ENCODE assay signal across 19 cellular contexts in genomic region chr16:58465817-58466216, GRCh38. TPM values are rescaled to one million over a fixed set of nuclear protein-coding genes. Genes with fewer than 3 reads are reported as not detected.
DNase-seq lines count a peak whose midpoint lies in the region; ATAC-seq and TF ChIP-seq lines count a peak whose summit lies in the region.
"Had no signal": no experiment of that assay in that cellular context is flagged by ENCODE, and none has a peak within 500 bp of the region (broad histone marks: within the 10 kb centered on the region; RNA-seq: fewer than 3 reads in every experiment).

No MANE protein-coding gene starts in this region.

- H3K4me1 Mint-ChIP-seq in endodermal cell (peaks cover 29% of the 10 kb centered on the region), neural progenitor cell (peaks cover 12% of the 10 kb centered on the region)

- 91 to 94% methylated on average over 11 to 13 of the region's 13 CpGs for WGBS in endodermal cell (ENCODE audit: insufficient coverage in 1 of 2, insufficient read length in 1 of 2), 2 experiments

- TF ChIP-seq POLR2A in vagina (IDR thresholded peaks at IDR 0.05): no peak

- no peak overlapping the region for H3K27ac Mint-ChIP-seq in endodermal cell
- no peak overlapping the region for H3K27ac Mint-ChIP-seq in neural progenitor cell
- H3K27ac Mint-ChIP-seq: IgD-negative memory B cell had no signal

- no peaks in the 10 kb centered on the region for H4K20me1 ChIP-seq in neural progenitor cell (ENCODE audit: low read depth)

- H3K4me3 ChIP-seq in endodermal cell (ENCODE audit: low read length) (peak overlapping the region; percentile 89), neural progenitor cell (no peak overlapping the region), vagina (peak overlapping the region in 1 of 2 donors; percentile 48)

- ATAC-seq in left cardiac atrium (no peak), GM18498 (IDR thresholded peaks at IDR 0.05; ENCODE audit: unreplicated experiment) (no peak)

- peak overlapping the region; percentile 70 for H3K9ac ChIP-seq in endodermal cell (ENCODE audit: extremely low read depth, low read length, poor library complexity, severe bottlenecking)
- H3K9ac ChIP-seq in neural progenitor cell: no peak overlapping the region

- intact Hi-C loops in cardiac septum (cut with DNase I): loop anchor here (2.0 to 5.0 kb wide), 2 partner anchors 47 to 74 kb away; partner anchors contain the start of gene GINS3
- intact Hi-C loops in left cardiac atrium (cut with DNase I): loop anchor here in 1 of 2 donors (10.0 kb wide), 1 partner anchor 51 kb away; no protein-coding TSS in a partner anchor
- intact Hi-C loops in vagina (cut with DNase I): loop anchor here (1.0 kb wide), 1 partner anchor 34 kb away; the partner anchor contains the start of gene NDRG4

- DNase-seq in cardiac septum (ENCODE audit: low spot score) (peak; percentile 72), left cardiac atrium (no peak), endodermal cell (no peak), neural progenitor cell (ENCODE audit: low spot score) (no peak), vagina (ENCODE audit: extremely low spot score in 2 of 2) (no peak), T-helper 1 cell (no peak)
- DNase-seq in stimulated activated CD4-positive, alpha-beta T cell treated with anti-CD3 and anti-CD28 coated beads, Interleukin-4, amount 100 ng/mL, for 4 hours: no peak
- DNase-seq: AML-193, DMS79, Karpas-422, NCI-H1048, NCI-H1436 treated with DMSO at 0.1 percent for 48 hours, NCI-H2029, NCI-H526 had no signal

- H3K27me3 ChIP-seq in endodermal cell (ENCODE audit: control insufficient read depth, insufficient read depth, low read length, poor library complexity, severe bottlenecking) (peaks cover 16% of the 10 kb centered on the region), neural progenitor cell (peaks cover 70% of the 10 kb centered on the region), vagina (no peaks in the 10 kb centered on the region)

- H3F3A ChIP-seq in neural progenitor cell (ENCODE audit: low read depth): peaks cover 37% of the 10 kb centered on the region

- TF ChIP-seq CTCF in endodermal cell (conservative IDR thresholded peaks at IDR 0.05) (no peak), neural progenitor cell (IDR thresholded peaks at IDR 0.05) (no peak), vagina (IDR thresholded peaks at IDR 0.05) (no peak)

- H3K36me3 ChIP-seq in endodermal cell (ENCODE audit: control insufficient read depth, insufficient read depth, low read length) (no peaks in the 10 kb centered on the region), neural progenitor cell (no peaks in the 10 kb centered on the region), vagina (no peaks in the 10 kb centered on the region)

- peaks cover 9% of the 10 kb centered on the region for H3K36me3 Mint-ChIP-seq in endodermal cell (ENCODE audit: low read depth)
- H3K36me3 Mint-ChIP-seq in neural progenitor cell: peaks cover 2% of the 10 kb centered on the region

- peak overlapping the region; percentile 93 for H3K4me2 ChIP-seq in neural progenitor cell

- no peak overlapping the region for H3K27ac ChIP-seq in endodermal cell (ENCODE audit: low read depth, low read length)
- H3K27ac ChIP-seq in neural progenitor cell: no peak overlapping the region
- peak overlapping the region; percentile 74 for H3K27ac ChIP-seq in vagina
- H3K27ac ChIP-seq: 22Rv1, C4-2B had no signal

- H2AFZ ChIP-seq in neural progenitor cell (replicated peaks): no peak overlapping the region

- H3K4me3 Mint-ChIP-seq in endodermal cell (peak overlapping the region; percentile 92), neural progenitor cell (no peak overlapping the region)

- H3K79me2 ChIP-seq in neural progenitor cell (ENCODE audit: low read depth): no peaks in the 10 kb centered on the region

- H3K27me3 Mint-ChIP-seq in endodermal cell (ENCODE audit: insufficient read depth) (peaks cover 19% of the 10 kb centered on the region), neural progenitor cell (ENCODE audit: insufficient read depth, low read depth) (peaks cover 55% of the 10 kb centered on the region)

- no peaks in the 10 kb centered on the region for H3K9me3 Mint-ChIP-seq in endodermal cell
- no peaks in the 10 kb centered on the region for H3K9me3 Mint-ChIP-seq in neural progenitor cell

- no peaks in the 10 kb centered on the region for H3K9me3 ChIP-seq in endodermal cell (ENCODE audit: control insufficient read depth, low read length)
- no peaks in the 10 kb centered on the region for H3K9me3 ChIP-seq in neural progenitor cell (ENCODE audit: low read depth)
- no peaks in the 10 kb centered on the region for H3K9me3 ChIP-seq in vagina

- H3K4me1 ChIP-seq in endodermal cell (ENCODE audit: control insufficient read depth, insufficient read depth, low read length) (no peaks in the 10 kb centered on the region), neural progenitor cell (peaks cover 3% of the 10 kb centered on the region), vagina (peaks cover 22% of the 10 kb centered on the region)

RNA-seq across cellular contexts. Expression of gene NDRG4, which starts 34.1 kb away (rescaled TPM):
- total RNA-seq in cardiac septum: 607 TPM
- total RNA-seq in left cardiac atrium: 100 to 1,000 TPM; 121 to 153 TPM
- 10 to 100 TPM; 81.9 to 95.9 TPM for total RNA-seq in endodermal cell
- 76.8 TPM for polyA plus RNA-seq in endodermal cell (2013, experiment 1 of 2)
- 71.1 TPM for polyA plus RNA-seq in endodermal cell (2013, experiment 2 of 2)
- 14.6 and 18.8 TPM in 2 replicates for total RNA-seq in neural progenitor cell (ENCODE audit: low replicate concordance)
- 128 TPM for total RNA-seq in vagina
- total RNA-seq: MCF 10A had no signal

RNA-seq across cellular contexts. Expression of gene SETD6, which starts 49.5 kb away (rescaled TPM):
- total RNA-seq in cardiac septum (12.4 TPM), left cardiac atrium (10 to 100 TPM; 10.7 to 10.8 TPM), endodermal cell (10 to 100 TPM; 37.2 to 42.3 TPM), neural progenitor cell (ENCODE audit: low replicate concordance) (25.0 and 34.8 TPM in 2 replicates), vagina (79.1 TPM)
- 26.0 TPM for polyA plus RNA-seq in endodermal cell (2013, experiment 1 of 2)
- polyA plus RNA-seq in endodermal cell (2013, experiment 2 of 2): 21.5 TPM
